Comparison of ENCODE assay signal across 8 cellular contexts in the genomic region with DNA sequence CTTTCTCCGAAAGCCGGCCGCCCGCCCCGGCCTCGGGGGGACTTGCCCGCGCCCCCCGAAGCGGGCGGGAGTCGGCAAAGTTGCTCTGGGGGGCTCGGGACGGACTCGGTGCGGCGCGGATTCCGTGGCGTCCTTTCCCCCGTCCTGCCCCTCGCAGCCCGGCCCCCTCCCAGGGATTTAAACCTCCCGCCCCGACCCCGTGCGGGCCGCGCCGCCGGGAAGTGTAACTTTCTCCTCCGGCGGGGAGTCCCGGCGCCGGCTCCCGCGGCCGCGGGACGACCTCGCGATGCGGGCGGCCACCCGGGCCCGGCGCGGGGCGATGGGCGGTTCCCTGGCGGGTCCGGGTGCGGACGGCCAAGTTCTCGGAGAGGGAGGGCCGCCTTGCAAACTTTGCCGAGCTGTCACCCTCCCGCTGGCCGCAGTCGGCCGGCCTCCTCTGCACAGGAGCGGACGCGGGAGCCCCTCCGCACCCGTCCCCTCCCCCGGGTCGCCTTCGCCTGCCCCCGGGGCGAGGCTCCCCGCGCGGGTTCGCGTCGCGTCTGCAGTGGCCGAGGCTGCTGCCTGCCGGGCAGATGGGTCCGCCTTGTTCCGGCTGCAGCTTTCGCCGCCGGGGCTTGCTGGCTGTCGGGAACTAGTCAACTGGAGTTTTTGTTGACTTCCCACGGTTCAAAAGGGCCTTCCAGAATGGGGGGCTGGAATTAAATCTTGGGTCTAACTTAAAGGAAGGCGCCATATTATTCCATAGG. TPM values are rescaled to one million over a fixed set of nuclear protein-coding genes. Genes with fewer than 3 reads are reported as not detected.
DNase-seq lines count a peak whose midpoint lies in the region; ATAC-seq, FAIRE-seq and TF ChIP-seq lines count a peak whose summit lies in the region.

No MANE protein-coding gene starts in this region.

- peak overlapping the region in 2 of 3 donors; percentile 79 to 87 for H3K27ac Mint-ChIP-seq in CD4-positive, CD25-positive, alpha-beta regulatory T cell

- no peak for FAIRE-seq in HTR-8/SVneo (lab: Jason Lieb, UNC)

- H3K4me3 Mint-ChIP-seq in CD4-positive, CD25-positive, alpha-beta regulatory T cell = peak overlapping the region; percentile 88 to 94 (median 90)

- under 1% methylated on average over 89 of the region's 89 CpGs for WGBS in HUES64
- WGBS in thyroid gland, 2 donors = 2 to 5% methylated on average over 4 to 8 of the region's 89 CpGs

- intact Hi-C loops in thyroid gland (cut with DNase I) = no loop called here

- H3K4me1 ChIP-seq in CD4-positive, CD25-positive, alpha-beta regulatory T cell (ENCODE audit: control insufficient read depth, insufficient read depth, low read length, poor library complexity, severe bottlenecking) = peaks cover 18% of the 10 kb centered on the region
- H3K4me1 ChIP-seq in HUES64 (ENCODE audit: insufficient read depth, low read length) (peaks cover 47% of the 10 kb centered on the region), muscle layer of duodenum (ENCODE audit: control insufficient read depth in 1 of 2, insufficient read depth in 2 of 2, low read length in 2 of 2) (peaks cover 4 to 6% of the 10 kb centered on the region in 2 donors), thyroid gland (peaks cover 29 to 36% of the 10 kb centered on the region in 2 donors)

- peaks cover 12 to 34% (median 23%) of the 10 kb centered on the region in 4 donors for H3K4me1 Mint-ChIP-seq in CD4-positive, CD25-positive, alpha-beta regulatory T cell

- peak overlapping the region; percentile 75 for H3K9ac ChIP-seq in HUES64 (ENCODE audit: low read depth, low read length)

- no peak for ATAC-seq in CD4-positive, CD25-positive, alpha-beta regulatory T cell (ENCODE audit: low read depth in 2 of 2)

- TF ChIP-seq POLR2A in thyroid gland (IDR thresholded peaks at IDR 0.05) = peak in 1 of 2 donors; percentile 19

- peaks cover 0 to 2% (median 0%) of the 10 kb centered on the region in 7 donors for H3K9me3 Mint-ChIP-seq in CD4-positive, CD25-positive, alpha-beta regulatory T cell

- H3K27ac ChIP-seq in CD4-positive, CD25-positive, alpha-beta regulatory T cell (ENCODE audit: insufficient read depth, low read length, poor library complexity, severe bottlenecking) = peak overlapping the region; percentile 47
- peak overlapping the region; percentile 74; the same call in 1 of the 2 replicates for H3K27ac ChIP-seq in HUES64 (ENCODE audit: low read depth, low read length)
- H3K27ac ChIP-seq in muscle layer of duodenum (ENCODE audit: low read length) = peak overlapping the region; percentile 89
- H3K27ac ChIP-seq in thyroid gland = peak overlapping the region; percentile 89 to 93 (median 91)

- peak; percentile 13 to 39 (median 30) for DNase-seq in CD4-positive, CD25-positive, alpha-beta regulatory T cell
- DNase-seq in activated CD8-positive, alpha-beta memory T cell treated with anti-CD3 and anti-CD28 coated beads for 24 hours = peak; percentile 77
- DNase-seq in epithelial cell of proximal tubule (ENCODE audit: low read depth) (no peak), thyroid gland (peak; percentile 33 to 57), inferior parietal cortex (ENCODE audit: extremely low spot score) (no peak), HTR-8/SVneo (ENCODE audit: insufficient read length, low spot score) (no peak)

- peaks cover 19% of the 10 kb centered on the region for H3K27me3 Mint-ChIP-seq in CD4-positive, CD25-positive, alpha-beta regulatory T cell

- no peaks in the 10 kb centered on the region for H3K27me3 ChIP-seq in CD4-positive, CD25-positive, alpha-beta regulatory T cell (ENCODE audit: control insufficient read depth, insufficient read depth, low read length)
- H3K27me3 ChIP-seq in HUES64 (ENCODE audit: insufficient read depth, low read length) (peaks cover 8% of the 10 kb centered on the region; the same call in 1 of the 2 replicates), muscle layer of duodenum (ENCODE audit: low read depth, low read length) (no peaks in the 10 kb centered on the region), thyroid gland (no peaks in the 10 kb centered on the region)

- H3K36me3 ChIP-seq in CD4-positive, CD25-positive, alpha-beta regulatory T cell (ENCODE audit: control insufficient read depth, insufficient read depth, low read length) = no peaks in the 10 kb centered on the region
- H3K36me3 ChIP-seq in HUES64 (ENCODE audit: insufficient read depth, low read length) = peaks cover 17% of the 10 kb centered on the region
- H3K36me3 ChIP-seq in muscle layer of duodenum (ENCODE audit: control insufficient read depth in 1 of 2, insufficient read depth in 2 of 2, low read length in 2 of 2) = no peaks in the 10 kb centered on the region
- no peaks in the 10 kb centered on the region for H3K36me3 ChIP-seq in thyroid gland

- no peaks in the 10 kb centered on the region for H3K36me3 Mint-ChIP-seq in CD4-positive, CD25-positive, alpha-beta regulatory T cell

- H3K9me3 ChIP-seq in CD4-positive, CD25-positive, alpha-beta regulatory T cell (ENCODE audit: control insufficient read depth in 2 of 2, low read length in 2 of 2) = no peaks in the 10 kb centered on the region
- H3K9me3 ChIP-seq in HUES64 (ENCODE audit: insufficient read depth, low read depth, low read length) (no peaks in the 10 kb centered on the region), muscle layer of duodenum (ENCODE audit: control insufficient read depth in 1 of 2, low read length in 2 of 2) (no peaks in the 10 kb centered on the region), thyroid gland (no peaks in the 10 kb centered on the region)

- no peak for TF ChIP-seq CTCF in epithelial cell of proximal tubule (conservative IDR thresholded peaks at IDR 0.05; ENCODE audit: low read depth, low read length)
- TF ChIP-seq CTCF in thyroid gland (IDR thresholded peaks at IDR 0.05) = no peak

- peak overlapping the region; percentile 89 for H3K4me3 ChIP-seq in CD4-positive, CD25-positive, alpha-beta regulatory T cell (ENCODE audit: low read depth, low read length)
- peak overlapping the region; percentile 91 for H3K4me3 ChIP-seq in HUES64 (ENCODE audit: low read length)
- H3K4me3 ChIP-seq in epithelial cell of proximal tubule (ENCODE audit: low read depth, low read length) = peak overlapping the region; percentile 87
- H3K4me3 ChIP-seq in muscle layer of duodenum (ENCODE audit: low read depth in 1 of 2, low read length in 2 of 2) = peak overlapping the region; percentile 93 to 94
- H3K4me3 ChIP-seq in thyroid gland (replicated peaks in 1 of 3) = peak overlapping the region; percentile 71 to 86 (median 72)

RNA-seq across cellular contexts. Expression of a gene that starts 0.8 kb away (rescaled TPM):
- total RNA-seq in CD4-positive, CD25-positive, alpha-beta regulatory T cell = 18.3 TPM
- 1 to 10 TPM; 3.7 to 7.7 (median 4.5) TPM for polyA plus RNA-seq in CD4-positive, CD25-positive, alpha-beta regulatory T cell
- polyA plus RNA-seq in HUES64 (2013, experiment 1 of 2) = 36.3 TPM
- polyA plus RNA-seq in HUES64 (2013, experiment 2 of 2) = 42.3 TPM
- total RNA-seq in epithelial cell of proximal tubule (11.0 and 20.3 TPM in 2 replicates), thyroid gland (100 to 1,000 TPM in 1 of 4 donors, 10 to 100 TPM in 3; 68.5 to 108 (median 71.3) TPM)

RNA-seq across cellular contexts. Expression of a gene that starts 40.9 kb away (rescaled TPM):
- total RNA-seq in CD4-positive, CD25-positive, alpha-beta regulatory T cell = 49.7 TPM
- 10 to 100 TPM; 40.8 to 53.2 (median 46.6) TPM for polyA plus RNA-seq in CD4-positive, CD25-positive, alpha-beta regulatory T cell
- polyA plus RNA-seq in HUES64 (2013, experiment 1 of 2) = 69.4 TPM
- 69.2 TPM for polyA plus RNA-seq in HUES64 (2013, experiment 2 of 2)
- 97.7 and 100 TPM in 2 replicates for total RNA-seq in epithelial cell of proximal tubule
- total RNA-seq in thyroid gland = 100 to 1,000 TPM in 3 of 4 donors, 10 to 100 TPM in 1; 87.1 to 114 (median 111) TPM

Comparison
In these comparisons a context has a peak if more than half of its experiments do, and no peak if none do; other contexts are left out.
1. DNase-seq: peak in CD4-positive, CD25-positive, alpha-beta regulatory T cell (3 of 3), activated CD8-positive, alpha-beta memory T cell treated with anti-CD3 and anti-CD28 coated beads for 24 hours (single experiment) and thyroid gland (2 of 2); none in epithelial cell of proximal tubule (single experiment), inferior parietal cortex (single experiment) and HTR-8/SVneo (single experiment).
2. Peak in every context shown above with its lines, with median percentiles within 50 percentile points of each other: H3K27ac ChIP-seq and H3K4me3 ChIP-seq.